22 cellular contexts compared by ENCODE assay signal in genomic region chr3:39327053-39327745, GRCh38. TPM values are rescaled to one million over a fixed set of nuclear protein-coding genes. Genes with fewer than 3 reads are reported as not detected.
DNase-seq lines count a peak whose midpoint lies in the region; ATAC-seq, FAIRE-seq and TF ChIP-seq lines count a peak whose summit lies in the region.
"Had no signal": no experiment of that assay in that cellular context is flagged by ENCODE, and none has a peak within 500 bp of the region (broad histone marks: within the 10 kb centered on the region; RNA-seq: fewer than 3 reads in every experiment).

No MANE protein-coding gene starts in this region.

- no TSS peak for BruUV-seq in GM12878 (replicated peaks; lab: Mats Ljungman, UMichigan)

- CTCF ChIA-PET in activated CD4-positive, alpha-beta T cell treated with anti-CD3 and anti-CD28 coated beads, Interleukin-2, amount 10 ng/mL, durations not matched to agents 7 days and 5 days (lab: Charles Lee): interaction anchor here (0.9 kb wide), 1 partner anchor 9 kb away, joined by 3 read pairs; no protein-coding TSS in a partner anchor
- CTCF ChIA-PET in GM12878 (lab: Yijun Ruan, JAX): interaction anchor here (0.9 to 6.2 kb wide), 5 partner anchors 19 to 51 kb away, joined by 3 to 43 read pairs (median 5); no protein-coding TSS in a partner anchor

- H3K9ac ChIP-seq in GM12878 (ENCODE audit: control insufficient read depth, insufficient read depth, low read length) (no peak overlapping the region), colonic mucosa (ENCODE audit: low read depth in 2 of 2, low read length in 2 of 2) (no peak overlapping the region)
- H3K9ac ChIP-seq: GM23248 had no signal

- TF ChIP-seq POLR2A in GM12878 (IDR thresholded peaks at IDR 0.05; ENCODE audit: low read depth, low read length) (no peak), GM18505 (IDR thresholded peaks at IDR 0.05; ENCODE audit: borderline replicate concordance, extremely low read depth, insufficient read depth, insufficient read length) (no peak)

- TF ChIP-seq RAD21 in GM12878 (IDR thresholded peaks at IDR 0.05; ENCODE audit: insufficient read depth, low read depth, low read length): no peak

- H3K4me1 ChIP-seq in GM12878 (ENCODE audit: control insufficient read depth, insufficient read depth, low read length) (peaks cover 23% of the 10 kb centered on the region), colonic mucosa (no peaks in the 10 kb centered on the region)

- RAD21 ChIA-PET in GM12878 (lab: Charles Lee; ENCODE audit: unreplicated experiment): interaction anchor here (0.6 to 2.5 kb wide), 6 partner anchors 20 to 81 kb away, joined by 3 to 19 read pairs (median 6); no protein-coding TSS in a partner anchor

- H3K27me3 Mint-ChIP-seq in activated CD4-positive, alpha-beta T cell treated with anti-CD3 and anti-CD28 coated beads, Interleukin-2, amount 10 ng/mL, durations not matched to agents 7 days and 5 days: no peaks in the 10 kb centered on the region

- H3K27ac ChIP-seq in GM12878 (ENCODE audit: control insufficient read depth, insufficient read depth) (peak overlapping the region; percentile 84), colonic mucosa (no peak overlapping the region)
- H3K27ac ChIP-seq: GM23248, PC-9 had no signal

- H3K9me3 ChIP-seq in GM12878 (replicated peaks; ENCODE audit: control insufficient read depth, insufficient read depth, low read length) (no peaks in the 10 kb centered on the region), colonic mucosa (no peaks in the 10 kb centered on the region)

- DNase-seq in activated CD4-positive, alpha-beta T cell treated with anti-CD3 and anti-CD28 coated beads, Interleukin-2, amount 10 ng/mL, durations not matched to agents 7 days and 5 days: no peak
- DNase-seq in activated CD4-positive, alpha-beta T cell treated with anti-CD3 and anti-CD28 coated beads, Interleukin-2, amount 50 U/mL, for 4 hours: no peak
- DNase-seq in GM12878 (ENCODE audit: low read depth, low spot score): no peak
- no peak for DNase-seq in NCI-H187 treated with DMSO at 0.1 percent for 48 hours (lab: John Stamatoyannopoulos, UW)
- no peak for DNase-seq in colonic mucosa
- DNase-seq: activated T-cell treated with anti-CD3 and anti-CD28 coated beads for 4 hours; anterior cingulate cortex; GM23248; Kasumi-1; NCI-H146; occipital lobe; PC-9; stimulated activated CD4-positive, alpha-beta T cell treated with anti-CD3 and anti-CD28 coated beads, Interleukin-4, amount 100 ng/mL, for 4 hours had no signal

- no peaks in the 10 kb centered on the region for H4K20me1 ChIP-seq in GM12878 (ENCODE audit: control insufficient read depth, insufficient read depth)

- TF ChIP-seq EP300 in GM12878 (IDR thresholded peaks at IDR 0.05; ENCODE audit: borderline replicate concordance in 1 of 2, control insufficient read depth in 1 of 2, low read depth in 2 of 2, low read length in 2 of 2): no peak

- SMC1A ChIA-PET in GM12878 (lab: Charles Lee; ENCODE audit: uncharacterized antibody, unreplicated experiment): interaction anchor here (0.7 to 5.4 kb wide), 6 partner anchors 20 to 148 kb away, joined by 3 to 34 read pairs (median 10); no protein-coding TSS in a partner anchor

- ATAC-seq in GM19397 (IDR thresholded peaks at IDR 0.05; ENCODE audit: unreplicated experiment) (peak; percentile 4), HG02885 (IDR thresholded peaks at IDR 0.05; ENCODE audit: poor library complexity, unreplicated experiment) (peak; percentile 15), GM12878 (peak; percentile 15), GM18505 (IDR thresholded peaks at IDR 0.05; ENCODE audit: unreplicated experiment) (no peak)

- TF ChIP-seq CTCF in GM12878 (IDR thresholded peaks at IDR 0.05 in 2 of 3, conservative IDR thresholded peaks at IDR 0.05 in 1 of 3; ENCODE audit: control insufficient read depth in 2 of 3, extremely low read depth in 1 of 3, insufficient read depth in 1 of 3, low read depth in 3 of 3, low read length in 3 of 3): no peak
- no peak for TF ChIP-seq CTCF in colonic mucosa (IDR thresholded peaks at IDR 0.05)

- H3K36me3 Mint-ChIP-seq in activated CD4-positive, alpha-beta T cell treated with anti-CD3 and anti-CD28 coated beads, Interleukin-2, amount 10 ng/mL, durations not matched to agents 7 days and 5 days (ENCODE audit: low read depth): peaks cover 4% of the 10 kb centered on the region
- H3K36me3 Mint-ChIP-seq: CD14-positive monocyte had no signal

- H3K27ac Mint-ChIP-seq in activated CD4-positive, alpha-beta T cell treated with anti-CD3 and anti-CD28 coated beads, Interleukin-2, amount 10 ng/mL, durations not matched to agents 7 days and 5 days: peak overlapping the region; percentile 67
- H3K27ac Mint-ChIP-seq: CD14-positive monocyte had no signal

- H3K27me3 ChIP-seq in GM12878 (replicated peaks in 1 of 2; ENCODE audit: control insufficient read depth in 2 of 2, insufficient read depth in 2 of 2, low read length in 1 of 2): no peaks in the 10 kb centered on the region
- H3K27me3 ChIP-seq in colonic mucosa: no peaks in the 10 kb centered on the region

- peak overlapping the region; percentile 66 for H2AFZ ChIP-seq in GM12878 (ENCODE audit: control insufficient read depth, low read depth, low read length)
- H2AFZ ChIP-seq: GM23248, PC-9 had no signal

- POLR2A ChIA-PET in activated CD4-positive, alpha-beta T cell treated with anti-CD3 and anti-CD28 coated beads, Interleukin-2, amount 10 ng/mL, durations not matched to agents 7 days and 5 days (lab: Charles Lee): interaction anchor here (0.6 kb wide), 1 partner anchor 111 kb away, joined by 4 read pairs; no protein-coding TSS in a partner anchor
- POLR2A ChIA-PET in GM12878 (lab: Charles Lee): interaction anchor here (1.6 to 3.4 kb wide), 2 partner anchors 19 to 32 kb away, joined by 11 read pairs; no protein-coding TSS in a partner anchor

- H3K4me3 ChIP-seq in GM12878 (no peak overlapping the region), colonic mucosa (no peak overlapping the region)
- H3K4me3 ChIP-seq: GM23248, PC-9 had no signal

- peaks cover 2% of the 10 kb centered on the region for H3K9me3 Mint-ChIP-seq in activated CD4-positive, alpha-beta T cell treated with anti-CD3 and anti-CD28 coated beads, Interleukin-2, amount 10 ng/mL, durations not matched to agents 7 days and 5 days

- H3K36me3 ChIP-seq in GM12878 (ENCODE audit: control insufficient read depth in 2 of 2, insufficient read depth in 2 of 2, low read length in 1 of 2): no peaks in the 10 kb centered on the region
- no peaks in the 10 kb centered on the region for H3K36me3 ChIP-seq in colonic mucosa

- FAIRE-seq in GM12878 (lab: Jason Lieb, UNC): no peak
- FAIRE-seq: A204.1 had no signal

- H3K79me2 ChIP-seq in GM12878 (ENCODE audit: control insufficient read depth, insufficient read depth, low read length): no peaks in the 10 kb centered on the region

- H3K4me1 Mint-ChIP-seq in activated CD4-positive, alpha-beta T cell treated with anti-CD3 and anti-CD28 coated beads, Interleukin-2, amount 10 ng/mL, durations not matched to agents 7 days and 5 days: peaks cover 55% of the 10 kb centered on the region

- WGBS in GM12878 (ENCODE audit: insufficient coverage, insufficient replicate concordance, low lambda C conversion rate, missing lambda C conversion rate): 72% methylated on average over 4 of the region's 4 CpGs

- H3K4me3 Mint-ChIP-seq in activated CD4-positive, alpha-beta T cell treated with anti-CD3 and anti-CD28 coated beads, Interleukin-2, amount 10 ng/mL, durations not matched to agents 7 days and 5 days: no peak overlapping the region
- H3K4me3 Mint-ChIP-seq: CD14-positive monocyte had no signal

- peak overlapping the region; percentile 61 for H3K4me2 ChIP-seq in GM12878 (ENCODE audit: control insufficient read depth, insufficient read depth)
- H3K4me2 ChIP-seq: PC-9 had no signal

- intact Hi-C loops in GM12878 (cut with micrococcal nuclease; ENCODE audit: unreplicated experiment): no loop called here
- intact Hi-C loops in colonic mucosa (cut with DNase I): no loop called here

- in situ Hi-C loops in GM12878 (cut with MboI): no loop called here

RNA-seq across cellular contexts. Expression of gene CCR8, which starts 2.3 kb away (rescaled TPM):
- 1 to 10 TPM in 1 of 2 experiments, under 1 TPM in 1; 0.74 to 1.9 TPM for total RNA-seq in activated CD4-positive, alpha-beta T cell treated with anti-CD3 and anti-CD28 coated beads, Interleukin-2, amount 10 ng/mL, durations not matched to agents 7 days and 5 days
- total RNA-seq in GM12878 (2013; cell fraction: nucleolus; rRNA removed): 12.0 and 12.7 TPM in 2 replicates
- total RNA-seq in GM12878 (2014; rRNA removed): 17.8 and 19.7 TPM in 2 replicates
- total RNA-seq in GM12878 (2014; rRNA removed; fragmentation: Illumina TruSeq; extraction: Trizol): 17.9 and 18.9 TPM in 2 replicates
- total RNA-seq in GM12878 (2021): 14.4 and 16.9 TPM in 2 replicates
- polyA plus RNA-seq in GM12878 (2011; ENCODE audit: low read depth): 1.2 TPM
- 23.2 and 25.0 TPM in 2 replicates for polyA plus RNA-seq in GM12878 (2011; rRNA removed)
- 17.2 and 29.4 TPM in 2 replicates for polyA plus RNA-seq in GM12878 (2011; cell fraction: cytosol; rRNA removed)
- 11.0 and 11.5 TPM in 2 replicates for polyA plus RNA-seq in GM12878 (2011; cell fraction: nucleus; rRNA removed)
- polyA plus RNA-seq in GM12878 (2012): 1.3 and 1.4 TPM in 2 replicates
- polyA plus RNA-seq in GM12878 (2014; fragmentation: Illumina TruSeq; extraction: Trizol): 28.8 and 36.6 TPM in 2 replicates
- 10 to 100 TPM; 11.1 to 13.7 TPM for polyA plus RNA-seq in GM12878 (2014; fragmentation: Nextera tagmentation; extraction: Ambion mirVana)
- 14.2 and 16.7 TPM in 2 replicates for polyA plus RNA-seq in GM12878 (2014; rRNA removed)
- 1 to 10 TPM; 5.2 to 8.7 TPM for polyA plus RNA-seq in GM12878 (2016; fragmentation: Nextera tagmentation; extraction: Ambion mirVana)
- 51.3 and 62.8 TPM in 2 replicates for polyA minus RNA-seq in GM12878 (2011; rRNA and poly(A)+ RNA removed)
- 11.1 and 15.0 TPM in 2 replicates for polyA minus RNA-seq in GM12878 (2011; cell fraction: cytosol; rRNA and poly(A)+ RNA removed)
- polyA minus RNA-seq in GM12878 (2011; cell fraction: nucleus; rRNA and poly(A)+ RNA removed): 10.2 and 11.2 TPM in 2 replicates
- under 1 TPM; 0.29 to 0.47 TPM for total RNA-seq in colonic mucosa
- total RNA-seq: epithelial cell of proximal tubule, GM23248, kidney epithelial cell, NCI-H460, occipital lobe, PC-9, urinary bladder had no signal
- polyA plus RNA-seq: CD14-positive monocyte, GM23248, urinary bladder had no signal

RNA-seq across cellular contexts. Expression of gene CX3CR1, which starts 47.4 kb away (rescaled TPM):
- 1 to 10 TPM in 1 of 2 experiments, under 1 TPM in 1; 0.60 to 1.5 TPM for total RNA-seq in activated CD4-positive, alpha-beta T cell treated with anti-CD3 and anti-CD28 coated beads, Interleukin-2, amount 10 ng/mL, durations not matched to agents 7 days and 5 days
- not detected in 2 replicates for total RNA-seq in GM12878 (2013; cell fraction: nucleolus; rRNA removed)
- total RNA-seq in GM12878 (2014; rRNA removed) (0.11 and 0.16 TPM in 2 replicates), GM12878 (2014; rRNA removed; fragmentation: Illumina TruSeq; extraction: Trizol) (0.09 and 0.18 TPM in 2 replicates), GM12878 (2021) (0.08 and 0.23 TPM in 2 replicates), colonic mucosa (under 1 TPM; 0.57 to 0.66 TPM)
- polyA plus RNA-seq in GM12878 (2011; ENCODE audit: low read depth): not detected
- polyA plus RNA-seq in GM12878 (2011; rRNA removed) (0.45 and 0.53 TPM in 2 replicates), GM12878 (2014; fragmentation: Illumina TruSeq; extraction: Trizol) (0.16 and 0.21 TPM in 2 replicates), GM12878 (2014; fragmentation: Nextera tagmentation; extraction: Ambion mirVana) (under 1 TPM; 0.05 to 0.09 TPM), GM12878 (2014; rRNA removed) (0.09 and 0.12 TPM in 2 replicates), GM12878 (2016; fragmentation: Nextera tagmentation; extraction: Ambion mirVana) (under 1 TPM; 0.09 to 0.53 TPM)
- 0.35 and 0.48 TPM in 2 replicates for polyA plus RNA-seq in GM12878 (2011; cell fraction: cytosol; rRNA removed)
- 0.28 and 0.31 TPM in 2 replicates for polyA plus RNA-seq in GM12878 (2011; cell fraction: nucleus; rRNA removed)
- not detected in 2 replicates for polyA plus RNA-seq in GM12878 (2012)
- 0.15 and 0.46 TPM in 2 replicates for polyA minus RNA-seq in GM12878 (2011; rRNA and poly(A)+ RNA removed)
- not detected in 2 replicates for polyA minus RNA-seq in GM12878 (2011; cell fraction: cytosol; rRNA and poly(A)+ RNA removed)
- polyA minus RNA-seq in GM12878 (2011; cell fraction: nucleus; rRNA and poly(A)+ RNA removed): 0.10 TPM in 1 of 2 replicates, not detected in the other
- total RNA-seq: epithelial cell of proximal tubule, GM23248, kidney epithelial cell, NCI-H460, PC-9 had no signal
- polyA plus RNA-seq: GM23248 had no signal

RNA-seq across cellular contexts. Expression of gene SLC25A38, which starts 56.0 kb away (rescaled TPM):
- total RNA-seq in activated CD4-positive, alpha-beta T cell treated with anti-CD3 and anti-CD28 coated beads, Interleukin-2, amount 10 ng/mL, durations not matched to agents 7 days and 5 days: 10 to 100 TPM; 34.0 to 35.1 TPM
- total RNA-seq in GM12878 (2013; cell fraction: nucleolus; rRNA removed): 11.9 and 16.1 TPM in 2 replicates
- total RNA-seq in GM12878 (2014; rRNA removed): 34.2 and 38.6 TPM in 2 replicates
- total RNA-seq in GM12878 (2014; rRNA removed; fragmentation: Illumina TruSeq; extraction: Trizol): 28.5 and 28.8 TPM in 2 replicates
- total RNA-seq in GM12878 (2021): 35.4 and 39.8 TPM in 2 replicates
- polyA plus RNA-seq in GM12878 (2011; ENCODE audit: low read depth): 23.0 TPM
- polyA plus RNA-seq in GM12878 (2011; rRNA removed): 48.8 and 55.2 TPM in 2 replicates
- 48.7 and 53.0 TPM in 2 replicates for polyA plus RNA-seq in GM12878 (2011; cell fraction: cytosol; rRNA removed)
- 58.3 and 58.6 TPM in 2 replicates for polyA plus RNA-seq in GM12878 (2011; cell fraction: nucleus; rRNA removed)
- polyA plus RNA-seq in GM12878 (2012): 22.9 and 24.1 TPM in 2 replicates
- 41.1 and 48.4 TPM in 2 replicates for polyA plus RNA-seq in GM12878 (2014; fragmentation: Illumina TruSeq; extraction: Trizol)
- polyA plus RNA-seq in GM12878 (2014; fragmentation: Nextera tagmentation; extraction: Ambion mirVana): 10 to 100 TPM; 15.2 to 21.8 TPM
- 49.3 and 51.8 TPM in 2 replicates for polyA plus RNA-seq in GM12878 (2014; rRNA removed)
- polyA plus RNA-seq in GM12878 (2016; fragmentation: Nextera tagmentation; extraction: Ambion mirVana): 10 to 100 TPM; 37.9 to 43.0 TPM
- polyA minus RNA-seq in GM12878 (2011; rRNA and poly(A)+ RNA removed): 41.6 and 54.4 TPM in 2 replicates
- 18.7 and 19.9 TPM in 2 replicates for polyA minus RNA-seq in GM12878 (2011; cell fraction: cytosol; rRNA and poly(A)+ RNA removed)
- 13.4 and 17.9 TPM in 2 replicates for polyA minus RNA-seq in GM12878 (2011; cell fraction: nucleus; rRNA and poly(A)+ RNA removed)
- 10 to 100 TPM; 41.7 to 45.5 TPM for total RNA-seq in colonic mucosa

Comparison
In these comparisons a context has a peak if more than half of its experiments do, and no peak if none do; other contexts are left out.
1. RNA of gene CCR8, which starts 2.3 kb away (total RNA-seq): 12.0 to 19.7 TPM in GM12878; 0.74 to 1.9 TPM in activated CD4-positive, alpha-beta T cell treated with anti-CD3 and anti-CD28 coated beads, Interleukin-2, amount 10 ng/mL, durations not matched to agents 7 days and 5 days and 0.29 to 0.47 TPM in colonic mucosa; every median in the first group is over 4 times any median in the second.